19 cellular contexts compared by ENCODE assay signal in the genomic region with DNA sequence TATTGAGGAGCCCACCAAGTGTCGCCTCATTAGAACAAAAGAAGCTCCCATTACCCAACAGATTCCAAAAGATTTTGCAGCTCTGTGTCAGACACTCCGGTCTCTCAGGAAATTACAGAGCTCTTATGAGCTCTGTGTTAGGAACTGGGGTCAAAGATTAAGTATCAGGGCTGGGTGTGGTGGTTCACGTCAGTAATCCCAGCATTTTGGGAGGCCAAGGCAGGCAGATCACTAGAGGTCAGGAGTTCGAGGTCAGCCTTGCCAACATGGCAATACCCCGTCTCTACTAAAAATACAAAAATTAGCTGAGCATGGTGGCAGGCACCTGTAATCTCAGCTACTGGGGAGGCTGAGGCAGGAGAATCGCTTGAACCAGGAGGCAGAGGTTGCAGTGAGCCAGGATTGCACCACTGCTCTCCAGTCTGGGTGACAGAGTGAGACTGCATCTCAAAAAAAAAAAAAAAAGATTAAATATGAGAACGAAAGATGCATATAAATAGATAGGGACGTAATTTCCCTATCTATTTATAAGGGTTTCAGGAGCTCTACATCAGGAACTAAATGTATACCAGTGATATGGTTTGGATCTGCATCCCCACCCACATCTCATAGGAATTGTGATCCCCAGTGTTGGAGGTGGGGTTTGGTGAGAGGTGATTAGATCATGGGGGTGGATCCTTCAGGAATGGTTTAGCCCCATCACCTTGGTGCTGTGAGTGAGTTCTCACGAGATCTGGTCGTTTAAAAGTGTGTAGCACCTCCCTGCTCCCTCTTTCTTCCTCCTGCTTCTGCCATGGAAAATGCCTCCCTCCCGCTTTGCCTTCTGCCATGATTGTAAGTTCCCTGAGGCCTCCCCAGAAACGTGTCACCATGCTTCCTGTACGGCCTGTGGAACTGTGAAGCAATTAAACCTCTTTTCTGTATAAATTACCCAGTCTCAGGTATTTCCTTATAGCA.
DNase-seq lines count a peak whose midpoint lies in the region; ATAC-seq and TF ChIP-seq lines count a peak whose summit lies in the region.
"Had no signal": no experiment of that assay in that cellular context is flagged by ENCODE, and none has a peak within 500 bp of the region (broad histone marks: within the 10 kb centered on the region; RNA-seq: fewer than 3 reads in every experiment).

No MANE protein-coding gene starts in this region.

- no peaks in the 10 kb centered on the region for H3K9me3 ChIP-seq in Peyer's patch
- no peaks in the 10 kb centered on the region for H3K9me3 ChIP-seq in hepatocyte (ENCODE audit: low read depth)
- H3K9me3 ChIP-seq in osteoblast (ENCODE audit: low read depth, low read length): no peaks in the 10 kb centered on the region
- peaks cover 1% of the 10 kb centered on the region for H3K9me3 ChIP-seq in trophoblast cell (ENCODE audit: insufficient read depth, low read depth, low read length)
- H3K9me3 ChIP-seq in heart left ventricle: no peaks in the 10 kb centered on the region
- H3K9me3 ChIP-seq: sigmoid colon had no signal

- no peaks in the 10 kb centered on the region for H4K20me1 ChIP-seq in hepatocyte (ENCODE audit: insufficient read depth, poor library complexity, severe bottlenecking)
- peaks cover 54% of the 10 kb centered on the region for H4K20me1 ChIP-seq in osteoblast (ENCODE audit: insufficient read depth, low read length)

- H3K36me3 ChIP-seq in Peyer's patch (no peaks in the 10 kb centered on the region), hepatocyte (replicated peaks; ENCODE audit: insufficient read depth, low read depth) (no peaks in the 10 kb centered on the region), osteoblast (ENCODE audit: insufficient read depth, low read length) (no peaks in the 10 kb centered on the region), trophoblast cell (ENCODE audit: control insufficient read depth in 1 of 2, insufficient read depth in 2 of 2, low read length in 2 of 2) (no peaks in the 10 kb centered on the region), heart left ventricle (no peaks in the 10 kb centered on the region)
- H3K36me3 ChIP-seq: sigmoid colon had no signal

- no peak overlapping the region for H2BK12ac ChIP-seq in trophoblast cell (ENCODE audit: low read length)

- H3K4me1 Mint-ChIP-seq in stimulated activated naive CD8-positive, alpha-beta T cell treated with anti-CD3 and anti-CD28 coated beads, Interleukin-15, Interleukin-2, amounts not matched to agents 100 ng/mL and 50 ng/mL, for 24 hours (ENCODE audit: low read depth): peaks cover 59% of the 10 kb centered on the region
- H3K4me1 Mint-ChIP-seq in stimulated activated naive CD8-positive, alpha-beta T cell treated with anti-CD3 and anti-CD28 coated beads, Interleukin-15, amount 100 ng/mL, for 72 hours: peaks cover 78% of the 10 kb centered on the region
- H3K4me1 Mint-ChIP-seq: central memory CD8-positive, alpha-beta T cell had no signal

- H3K36me3 Mint-ChIP-seq in stimulated activated naive CD8-positive, alpha-beta T cell treated with anti-CD3 and anti-CD28 coated beads, Interleukin-15, Interleukin-2, amounts not matched to agents 100 ng/mL and 50 ng/mL, for 24 hours (ENCODE audit: low read depth): peaks cover 9% of the 10 kb centered on the region

- no peak overlapping the region for H3K4ac ChIP-seq in trophoblast cell (ENCODE audit: low read depth, low read length)

- TF ChIP-seq POLR2A in Peyer's patch (IDR thresholded peaks at IDR 0.05) (no peak), heart left ventricle (IDR thresholded peaks at IDR 0.05) (no peak)

- H4K8ac ChIP-seq in trophoblast cell (ENCODE audit: low read depth, low read length): no peak overlapping the region

- intact Hi-C loops in heart left ventricle (cut with DNase I): loop anchor here in 1 of 10 donors (2.0 kb wide), 1 partner anchor 39 kb away; no protein-coding TSS in a partner anchor

- H3K4me2 ChIP-seq in hepatocyte (no peak overlapping the region), osteoblast (ENCODE audit: insufficient read depth, low read length) (no peak overlapping the region), trophoblast cell (ENCODE audit: low read length) (no peak overlapping the region)

- H3K27ac Mint-ChIP-seq in stimulated activated naive CD8-positive, alpha-beta T cell treated with anti-CD3 and anti-CD28 coated beads, Interleukin-15, Interleukin-2, amounts not matched to agents 100 ng/mL and 50 ng/mL, for 24 hours: peak overlapping the region; percentile 22
- H3K27ac Mint-ChIP-seq in stimulated activated naive CD8-positive, alpha-beta T cell treated with anti-CD3 and anti-CD28 coated beads, Interleukin-15, amount 100 ng/mL, for 72 hours: no peak overlapping the region
- H3K27ac Mint-ChIP-seq: activated naive CD4-positive, alpha-beta T cell treated with anti-CD3 and anti-CD28 coated beads for 36 hours had no signal

- H3K14ac ChIP-seq in trophoblast cell (ENCODE audit: low read length): no peak overlapping the region

- DNase-seq in stimulated activated naive CD8-positive, alpha-beta T cell treated with anti-CD3 and anti-CD28 coated beads, Interleukin-15, amount 100 ng/mL, for 72 hours: no peak
- DNase-seq in Peyer's patch: no peak
- DNase-seq in hepatocyte (ENCODE audit: low spot score): no peak
- DNase-seq in osteoblast (ENCODE audit: insufficient read length, low spot score, missing footprints): no peak
- no peak for DNase-seq in trophoblast cell
- no peak for DNase-seq in heart left ventricle
- DNase-seq: activated CD4-positive, alpha-beta T cell treated with anti-CD3 and anti-CD28 coated beads for 48 hours; activated naive CD4-positive, alpha-beta T cell treated with anti-CD3 and anti-CD28 coated beads for 36 hours; immature natural killer cell; Kasumi-1; midbrain; NCI-H1048; NCI-H187 treated with DMSO at 0.1 percent for 48 hours; NCI-H748 treated with DMSO at 0.1 percent for 48 hours; sigmoid colon; stimulated activated CD8-positive, alpha-beta memory T cell treated with anti-CD3 and anti-CD28 coated beads, Interleukin-4, amount 100 ng/mL, for 48 hours had no signal

- H3K27me3 ChIP-seq in Peyer's patch: no peaks in the 10 kb centered on the region
- no peaks in the 10 kb centered on the region for H3K27me3 ChIP-seq in hepatocyte
- H3K27me3 ChIP-seq in osteoblast (ENCODE audit: insufficient read depth, low read length): no peaks in the 10 kb centered on the region
- H3K27me3 ChIP-seq in trophoblast cell (ENCODE audit: insufficient read depth, low read length): no peaks in the 10 kb centered on the region
- H3K27me3 ChIP-seq in heart left ventricle: no peaks in the 10 kb centered on the region
- H3K27me3 ChIP-seq: sigmoid colon had no signal

- H3K9ac ChIP-seq in trophoblast cell (ENCODE audit: low read length): no peak overlapping the region

- H3K27me3 Mint-ChIP-seq in stimulated activated naive CD8-positive, alpha-beta T cell treated with anti-CD3 and anti-CD28 coated beads, Interleukin-15, Interleukin-2, amounts not matched to agents 100 ng/mL and 50 ng/mL, for 24 hours: no peaks in the 10 kb centered on the region
- H3K27me3 Mint-ChIP-seq in stimulated activated naive CD8-positive, alpha-beta T cell treated with anti-CD3 and anti-CD28 coated beads, Interleukin-15, amount 100 ng/mL, for 72 hours: no peaks in the 10 kb centered on the region
- H3K27me3 Mint-ChIP-seq: central memory CD8-positive, alpha-beta T cell had no signal

- no peak overlapping the region for H3K18ac ChIP-seq in trophoblast cell (ENCODE audit: low read length)

- H3K27ac ChIP-seq in Peyer's patch (peak overlapping the region in 3 of 4 donors; percentile 19 to 61 (median 38)), hepatocyte (peak overlapping the region; percentile 56), osteoblast (ENCODE audit: low read depth, low read length) (no peak overlapping the region), trophoblast cell (ENCODE audit: low read depth, low read length) (no peak overlapping the region), heart left ventricle (no peak overlapping the region)
- H3K27ac ChIP-seq: sigmoid colon had no signal

- no peak overlapping the region for H3K4me3 ChIP-seq in Peyer's patch
- H3K4me3 ChIP-seq in hepatocyte: no peak overlapping the region
- no peak overlapping the region for H3K4me3 ChIP-seq in osteoblast (ENCODE audit: insufficient read depth, low read length)
- H3K4me3 ChIP-seq in trophoblast cell (ENCODE audit: low read depth, low read length): no peak overlapping the region
- no peak overlapping the region for H3K4me3 ChIP-seq in heart left ventricle
- H3K4me3 ChIP-seq: sigmoid colon had no signal

- H2AFZ ChIP-seq in hepatocyte: no peak overlapping the region
- H2AFZ ChIP-seq in osteoblast (ENCODE audit: low read length): no peak overlapping the region
- H2AFZ ChIP-seq in trophoblast cell (ENCODE audit: insufficient read depth, low read length, poor library complexity): no peak overlapping the region

- TF ChIP-seq CTCF in Peyer's patch (IDR thresholded peaks at IDR 0.05) (no peak), hepatocyte (IDR thresholded peaks at IDR 0.05; ENCODE audit: poor library complexity) (no peak), osteoblast (IDR thresholded peaks at IDR 0.05; ENCODE audit: extremely low read depth, low read depth, low read length) (no peak), heart left ventricle (IDR thresholded peaks at IDR 0.05) (no peak)

- H4K12ac ChIP-seq in trophoblast cell (ENCODE audit: low read depth, low read length): no peak overlapping the region

- ATAC-seq in stimulated activated naive CD8-positive, alpha-beta T cell treated with anti-CD3 and anti-CD28 coated beads, Interleukin-15, amount 100 ng/mL, for 72 hours: no peak
- no peak for ATAC-seq in heart left ventricle

- H3K9me3 Mint-ChIP-seq in stimulated activated naive CD8-positive, alpha-beta T cell treated with anti-CD3 and anti-CD28 coated beads, Interleukin-15, Interleukin-2, amounts not matched to agents 100 ng/mL and 50 ng/mL, for 24 hours: no peaks in the 10 kb centered on the region
- no peaks in the 10 kb centered on the region for H3K9me3 Mint-ChIP-seq in stimulated activated naive CD8-positive, alpha-beta T cell treated with anti-CD3 and anti-CD28 coated beads, Interleukin-15, amount 100 ng/mL, for 72 hours
- H3K9me3 Mint-ChIP-seq: central memory CD8-positive, alpha-beta T cell; immature natural killer cell; neural crest cell had no signal

- no peak overlapping the region for H2AK5ac ChIP-seq in trophoblast cell (ENCODE audit: low read length)

- no peak overlapping the region for H4K91ac ChIP-seq in trophoblast cell (ENCODE audit: low read depth, low read length)

- WGBS in hepatocyte (ENCODE audit: low lambda C conversion rate, missing lambda C conversion rate): 81% methylated on average over 13 of the region's 13 CpGs
- WGBS in trophoblast cell (ENCODE audit: extremely low coverage, insufficient coverage, insufficient read length): no CpG with 5 or more reads among the region's 13 CpGs
- 72 to 83% (median 78%) methylated on average over 13 of the region's 13 CpGs for WGBS in heart left ventricle, 4 donors

- no peak overlapping the region for H2BK120ac ChIP-seq in trophoblast cell (ENCODE audit: insufficient read depth, low read length, poor library complexity)

- H2BK5ac ChIP-seq in trophoblast cell (ENCODE audit: low read depth, low read length, poor library complexity): no peak overlapping the region

- H3K4me3 Mint-ChIP-seq in stimulated activated naive CD8-positive, alpha-beta T cell treated with anti-CD3 and anti-CD28 coated beads, Interleukin-15, Interleukin-2, amounts not matched to agents 100 ng/mL and 50 ng/mL, for 24 hours: no peak overlapping the region
- peak overlapping the region in 1 of 2 donors; percentile 32 for H3K4me3 Mint-ChIP-seq in stimulated activated naive CD8-positive, alpha-beta T cell treated with anti-CD3 and anti-CD28 coated beads, Interleukin-15, amount 100 ng/mL, for 72 hours
- H3K4me3 Mint-ChIP-seq: activated naive CD4-positive, alpha-beta T cell treated with anti-CD3 and anti-CD28 coated beads for 36 hours; central memory CD8-positive, alpha-beta T cell; immature natural killer cell; neural crest cell had no signal

- H3K79me1 ChIP-seq in trophoblast cell (ENCODE audit: low read length): no peaks in the 10 kb centered on the region

- peaks cover 0 to 38% (median 0%) of the 10 kb centered on the region in 4 donors for H3K4me1 ChIP-seq in Peyer's patch
- H3K4me1 ChIP-seq in hepatocyte (ENCODE audit: insufficient read depth): peaks cover 8% of the 10 kb centered on the region
- H3K4me1 ChIP-seq in osteoblast (ENCODE audit: insufficient read depth, low read length): no peaks in the 10 kb centered on the region
- H3K4me1 ChIP-seq in trophoblast cell (ENCODE audit: control insufficient read depth in 1 of 2, insufficient read depth in 2 of 2, low read length in 2 of 2): peaks cover 2 to 3% of the 10 kb centered on the region in 2 experiments
- peaks cover 0 to 9% (median 0%) of the 10 kb centered on the region in 12 donors for H3K4me1 ChIP-seq in heart left ventricle

- H3K79me2 ChIP-seq in hepatocyte (peaks cover 50% of the 10 kb centered on the region), osteoblast (ENCODE audit: insufficient read depth, low read length) (peaks cover 84% of the 10 kb centered on the region), trophoblast cell (ENCODE audit: control insufficient read depth, insufficient read depth, low read length, poor library complexity) (no peaks in the 10 kb centered on the region)

- no peaks in the 10 kb centered on the region for H3K9me2 ChIP-seq in hepatocyte (replicated peaks; ENCODE audit: insufficient read depth)

- H3K23ac ChIP-seq in trophoblast cell (ENCODE audit: low read length): no peak overlapping the region

Comparison
In these comparisons a context has a peak if more than half of its experiments do, and no peak if none do; other contexts are left out.
1. H3K27ac ChIP-seq: peak in Peyer's patch (3 of 4) and hepatocyte (single experiment); none in osteoblast (single experiment), trophoblast cell (single experiment) and heart left ventricle (0 of 12).